Comparison of ENCODE assay signal across 9 cellular contexts in genomic region chr5:159427180-159428012, GRCh38.
DNase-seq lines count a peak whose midpoint lies in the region; ATAC-seq lines count a peak whose summit lies in the region.
"Had no signal": no experiment of that assay in that cellular context is flagged by ENCODE, and none has a peak within 500 bp of the region (broad histone marks: within the 10 kb centered on the region; RNA-seq: fewer than 3 reads in every experiment).

No MANE protein-coding gene starts in this region.

- peak overlapping the region; percentile 19 for H3K27ac Mint-ChIP-seq in activated CD4-positive, alpha-beta T cell treated with anti-CD3 and anti-CD28 coated beads, Interleukin-2, amount 10 ng/mL, durations not matched to agents 7 days and 5 days

- H3K36me3 Mint-ChIP-seq in activated CD4-positive, alpha-beta T cell treated with anti-CD3 and anti-CD28 coated beads, Interleukin-2, amount 10 ng/mL, durations not matched to agents 7 days and 5 days (ENCODE audit: low read depth): peaks cover 2% of the 10 kb centered on the region

- CTCF ChIA-PET in activated CD4-positive, alpha-beta T cell treated with anti-CD3 and anti-CD28 coated beads, Interleukin-2, amount 10 ng/mL, durations not matched to agents 7 days and 5 days (lab: Charles Lee): interaction anchor here (1.1 to 1.3 kb wide), 2 partner anchors 8 to 15 kb away, joined by 3 to 4 read pairs; no protein-coding TSS in a partner anchor

- POLR2A ChIA-PET in activated CD4-positive, alpha-beta T cell treated with anti-CD3 and anti-CD28 coated beads, Interleukin-2, amount 10 ng/mL, durations not matched to agents 7 days and 5 days (lab: Charles Lee): no interaction called here

- ATAC-seq in GM21737 (IDR thresholded peaks at IDR 0.05; ENCODE audit: unreplicated experiment): peak; percentile 76
- peak; percentile 77 for ATAC-seq in HG03442 (IDR thresholded peaks at IDR 0.05; ENCODE audit: unreplicated experiment)
- ATAC-seq in left lobe of liver: no peak

- DNase-seq in activated CD4-positive, alpha-beta T cell treated with anti-CD3 and anti-CD28 coated beads, Interleukin-2, amount 10 ng/mL, durations not matched to agents 7 days and 5 days: no peak
- DNase-seq in activated CD4-positive, alpha-beta T cell treated with anti-CD3 and anti-CD28 coated beads for 48 hours: no peak
- DNase-seq in pons (ENCODE audit: low spot score): peak; percentile 12
- no peak for DNase-seq in nucleus accumbens (lab: John Stamatoyannopoulos, UW)
- DNase-seq in left lobe of liver (ENCODE audit: low spot score): no peak
- DNase-seq in D341Med (ENCODE audit: low spot score): no peak
- DNase-seq: dermis blood vessel endothelial cell had no signal

- H3K4me1 Mint-ChIP-seq in activated CD4-positive, alpha-beta T cell treated with anti-CD3 and anti-CD28 coated beads, Interleukin-2, amount 10 ng/mL, durations not matched to agents 7 days and 5 days: peaks cover 39% of the 10 kb centered on the region

- H3K27me3 Mint-ChIP-seq in activated CD4-positive, alpha-beta T cell treated with anti-CD3 and anti-CD28 coated beads, Interleukin-2, amount 10 ng/mL, durations not matched to agents 7 days and 5 days: peaks cover 38% of the 10 kb centered on the region

- peaks cover 5% of the 10 kb centered on the region for H3K9me3 Mint-ChIP-seq in activated CD4-positive, alpha-beta T cell treated with anti-CD3 and anti-CD28 coated beads, Interleukin-2, amount 10 ng/mL, durations not matched to agents 7 days and 5 days

- H3K4me3 Mint-ChIP-seq in activated CD4-positive, alpha-beta T cell treated with anti-CD3 and anti-CD28 coated beads, Interleukin-2, amount 10 ng/mL, durations not matched to agents 7 days and 5 days: no peak overlapping the region
